Comparison of ENCODE assay signal across 9 cellular contexts in the genomic region with DNA sequence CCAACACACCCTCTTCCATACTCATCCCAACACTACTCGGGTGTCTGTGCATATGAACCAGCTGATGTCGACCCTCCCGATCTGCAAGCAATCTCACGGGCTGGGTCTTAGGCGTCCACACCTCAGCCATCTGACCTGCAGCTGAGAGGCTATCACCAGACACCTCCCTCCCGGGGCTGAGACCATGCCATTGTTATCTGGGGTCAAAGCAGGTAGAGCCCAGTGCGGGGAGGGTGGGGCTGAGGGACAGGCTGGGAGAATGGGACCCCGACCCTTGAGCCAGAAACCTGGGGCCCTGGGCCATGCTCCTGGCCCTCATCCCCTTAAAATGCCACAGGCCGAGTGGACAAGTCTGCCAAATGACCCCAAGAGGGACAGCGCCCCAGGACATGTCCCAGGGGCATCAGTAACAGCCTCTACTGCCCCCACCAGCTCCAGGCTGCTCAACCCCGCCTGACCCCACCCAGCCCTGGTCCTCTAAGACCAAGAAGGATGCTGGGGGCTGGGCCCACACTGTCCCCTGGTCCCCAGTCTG.
"Had no signal": no experiment of that assay in that cellular context is flagged by ENCODE, and none has a peak within 500 bp of the region (broad histone marks: within the 10 kb centered on the region; RNA-seq: fewer than 3 reads in every experiment).

No MANE protein-coding gene starts in this region.

- H3K9me3 ChIP-seq: HAP-1 had no signal

- H3K4me3 ChIP-seq: GM23248, GM23338, HAP-1 had no signal

- ATAC-seq: GM23338, HCT116 had no signal

- DNase-seq: GM23248, GOT3, H7, H9, HCEC 1CT, HFFc6 had no signal

- H3K36me3 ChIP-seq: HAP-1 had no signal

- H3K4me1 ChIP-seq: HAP-1 had no signal

- H3K27ac ChIP-seq: GM23248 had no signal
